9 cellular contexts compared by ENCODE assay signal in genomic region chr6:52087498-52087999, GRCh38. TPM values are rescaled to one million over a fixed set of nuclear protein-coding genes. Genes with fewer than 3 reads are reported as not detected.
DNase-seq lines count a peak whose midpoint lies in the region; ATAC-seq and TF ChIP-seq lines count a peak whose summit lies in the region.
"Had no signal": no experiment of that assay in that cellular context is flagged by ENCODE, and none has a peak within 500 bp of the region (broad histone marks: within the 10 kb centered on the region; RNA-seq: fewer than 3 reads in every experiment).

A gene with protein sequence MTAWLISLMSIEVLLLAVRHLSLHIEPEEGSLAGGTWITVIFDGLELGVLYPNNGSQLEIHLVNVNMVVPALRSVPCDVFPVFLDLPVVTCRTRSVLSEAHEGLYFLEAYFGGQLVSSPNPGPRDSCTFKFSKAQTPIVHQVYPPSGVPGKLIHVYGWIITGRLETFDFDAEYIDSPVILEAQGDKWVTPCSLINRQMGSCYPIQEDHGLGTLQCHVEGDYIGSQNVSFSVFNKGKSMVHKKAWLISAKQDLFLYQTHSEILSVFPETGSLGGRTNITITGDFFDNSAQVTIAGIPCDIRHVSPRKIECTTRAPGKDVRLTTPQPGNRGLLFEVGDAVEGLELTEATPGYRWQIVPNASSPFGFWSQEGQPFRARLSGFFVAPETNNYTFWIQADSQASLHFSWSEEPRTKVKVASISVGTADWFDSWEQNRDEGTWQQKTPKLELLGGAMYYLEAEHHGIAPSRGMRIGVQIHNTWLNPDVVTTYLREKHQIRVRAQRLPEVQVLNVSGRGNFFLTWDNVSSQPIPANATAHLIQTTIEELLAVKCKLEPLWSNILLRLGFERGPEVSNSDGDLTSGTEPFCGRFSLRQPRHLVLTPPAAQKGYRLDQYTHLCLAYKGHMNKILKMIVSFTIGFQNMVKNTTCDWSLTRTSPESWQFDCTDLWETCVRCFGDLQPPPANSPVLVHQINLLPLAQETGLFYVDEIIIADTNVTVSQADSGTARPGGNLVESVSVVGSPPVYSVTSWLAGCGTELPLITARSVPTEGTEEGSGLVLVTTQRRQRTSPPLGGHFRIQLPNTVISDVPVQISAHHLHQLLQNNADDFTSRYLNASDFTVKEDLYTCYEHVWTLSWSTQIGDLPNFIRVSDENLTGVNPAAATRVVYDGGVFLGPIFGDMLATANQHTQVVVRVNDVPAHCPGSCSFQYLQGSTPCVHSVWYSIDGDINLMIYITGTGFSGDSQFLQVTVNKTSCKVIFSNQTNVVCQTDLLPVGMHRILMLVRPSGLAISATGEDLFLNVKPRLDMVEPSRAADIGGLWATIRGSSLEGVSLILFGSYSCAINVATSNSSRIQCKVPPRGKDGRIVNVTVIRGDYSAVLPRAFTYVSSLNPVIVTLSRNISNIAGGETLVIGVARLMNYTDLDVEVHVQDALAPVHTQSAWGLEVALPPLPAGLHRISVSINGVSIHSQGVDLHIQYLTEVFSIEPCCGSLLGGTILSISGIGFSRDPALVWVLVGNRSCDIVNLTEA (N-terminal part only) (minus strand): TSS chr6:52087613. CDS start chr6:52084933, 2,680 bp downstream.

- peaks cover 1% of the 10 kb centered on the region; the same call in 1 of the 2 replicates for H3K36me3 ChIP-seq in Caco-2 (ENCODE audit: control insufficient read depth, insufficient read depth, low read length)
- H3K36me3 ChIP-seq in right lobe of liver: no peaks in the 10 kb centered on the region
- H3K36me3 ChIP-seq in vagina: no peaks in the 10 kb centered on the region

- WGBS in right lobe of liver (ENCODE audit: insufficient coverage, low coverage, low lambda C conversion rate, missing lambda C conversion rate): 8% methylated on average over 7 of the region's 7 CpGs

- H3K27me3 Mint-ChIP-seq in Caco-2 (ENCODE audit: insufficient read depth, unreplicated experiment): no peaks in the 10 kb centered on the region
- H3K27me3 Mint-ChIP-seq in HFFc6 (ENCODE audit: insufficient read depth): peaks cover 4% of the 10 kb centered on the region
- peaks cover 2% of the 10 kb centered on the region for H3K27me3 Mint-ChIP-seq in activated naive CD4-positive, alpha-beta T cell treated with anti-CD3 and anti-CD28 coated beads for 36 hours (ENCODE audit: low read depth)

- DNase-seq in Caco-2 (peak; percentile 78 to 79), HFFc6 (no peak), right lobe of liver (peak in 1 of 3 donors; percentile 59), vagina (ENCODE audit: extremely low spot score in 2 of 2) (no peak)
- no peak for DNase-seq in activated naive CD4-positive, alpha-beta T cell treated with anti-CD3 and anti-CD28 coated beads for 36 hours

- CTCF ChIA-PET in Caco-2 (lab: Charles Lee): interaction anchor here (0.5 to 1.0 kb wide), 3 partner anchors 10 to 63 kb away, joined by 3 read pairs; no protein-coding TSS in a partner anchor
- CTCF ChIA-PET in activated naive CD4-positive, alpha-beta T cell treated with anti-CD3 and anti-CD28 coated beads for 36 hours (lab: Charles Lee): no interaction called here

- peak within 1 kb of the TSS; percentile 76 for H3K4me3 Mint-ChIP-seq in Caco-2 (ENCODE audit: unreplicated experiment)
- no peak within 1 kb of the TSS for H3K4me3 Mint-ChIP-seq in HFFc6
- H3K4me3 Mint-ChIP-seq in activated naive CD4-positive, alpha-beta T cell treated with anti-CD3 and anti-CD28 coated beads for 36 hours: no peak within 1 kb of the TSS

- POLR2A ChIA-PET in Caco-2 (lab: Charles Lee): no interaction called here

- BruUV-seq in Caco-2 (replicated peaks; lab: Mats Ljungman, UMichigan): no TSS peak

- H3K9me3 Mint-ChIP-seq in Caco-2 (ENCODE audit: unreplicated experiment): no peaks in the 10 kb centered on the region
- H3K9me3 Mint-ChIP-seq in HFFc6: no peaks in the 10 kb centered on the region
- no peaks in the 10 kb centered on the region for H3K9me3 Mint-ChIP-seq in activated naive CD4-positive, alpha-beta T cell treated with anti-CD3 and anti-CD28 coated beads for 36 hours

- peak; percentile 90 to 94 (median 92) for ATAC-seq in right lobe of liver
- no peak for ATAC-seq in GM19467 (IDR thresholded peaks at IDR 0.05; ENCODE audit: unreplicated experiment)
- no peak for ATAC-seq in HG03442 (IDR thresholded peaks at IDR 0.05; ENCODE audit: unreplicated experiment)

- peak; percentile 53 to 72 for TF ChIP-seq CTCF in Caco-2 (IDR thresholded peaks at IDR 0.05; ENCODE audit: insufficient read depth in 1 of 2, low read depth in 1 of 2, low read length in 1 of 2, severe bottlenecking in 1 of 2, unreplicated experiment in 1 of 2)
- peak; percentile 66 for TF ChIP-seq CTCF in HFFc6 (IDR thresholded peaks at IDR 0.05)
- peak; percentile 21; the same call in 1 of the 2 replicates for TF ChIP-seq CTCF in WI38 (IDR thresholded peaks at IDR 0.05; ENCODE audit: low read depth, low read length)
- TF ChIP-seq CTCF in right lobe of liver (IDR thresholded peaks at IDR 0.05): peak; percentile 45 to 67 (median 62)
- no peak for TF ChIP-seq CTCF in vagina (IDR thresholded peaks at IDR 0.05)

- H3K4me1 Mint-ChIP-seq in Caco-2 (ENCODE audit: low read depth, unreplicated experiment) (peaks cover 13% of the 10 kb centered on the region), HFFc6 (ENCODE audit: low read depth) (no peaks in the 10 kb centered on the region)
- H3K4me1 Mint-ChIP-seq in activated naive CD4-positive, alpha-beta T cell treated with anti-CD3 and anti-CD28 coated beads for 36 hours (ENCODE audit: low read depth): no peaks in the 10 kb centered on the region

- intact Hi-C loops in Caco-2 (cut with micrococcal nuclease; ENCODE audit: unreplicated experiment): loop anchor here (1.0 to 2.0 kb wide), 6 partner anchors 24 to 147 kb away; no protein-coding TSS in a partner anchor
- intact Hi-C loops in right lobe of liver (cut with DNase I): no loop called here
- intact Hi-C loops in vagina (cut with DNase I): no loop called here
- intact Hi-C loops in activated naive CD4-positive, alpha-beta T cell treated with anti-CD3 and anti-CD28 coated beads for 36 hours (cut with micrococcal nuclease): loop anchor here (1.0 to 2.0 kb wide), 2 partner anchors 75 to 176 kb away; no protein-coding TSS in a partner anchor

- H3K27ac ChIP-seq in right lobe of liver (peak within 1 kb of the TSS; percentile 44 to 70 (median 56)), vagina (no peak within 1 kb of the TSS)

- H3K4me1 ChIP-seq in Caco-2 (peaks cover 7% of the 10 kb centered on the region; the same call in 1 of the 2 replicates), right lobe of liver (peaks cover 0 to 12% (median 0%) of the 10 kb centered on the region in 4 donors), vagina (no peaks in the 10 kb centered on the region)

- H3K4me3 ChIP-seq in Caco-2 (ENCODE audit: low read depth, low read length): peak within 1 kb of the TSS; percentile 43
- no peak within 1 kb of the TSS for H3K4me3 ChIP-seq in WI38 (ENCODE audit: low read depth, low read length)
- H3K4me3 ChIP-seq in right lobe of liver: peak within 1 kb of the TSS in 2 of 3 donors; percentile 39 to 50
- no peak within 1 kb of the TSS for H3K4me3 ChIP-seq in vagina

- H3K36me3 Mint-ChIP-seq in Caco-2 (ENCODE audit: insufficient read depth, unreplicated experiment): no peaks in the 10 kb centered on the region
- H3K36me3 Mint-ChIP-seq in HFFc6 (ENCODE audit: low read depth): no peaks in the 10 kb centered on the region
- no peaks in the 10 kb centered on the region for H3K36me3 Mint-ChIP-seq in activated naive CD4-positive, alpha-beta T cell treated with anti-CD3 and anti-CD28 coated beads for 36 hours (ENCODE audit: low read depth)

- peak; percentile 28 for TF ChIP-seq POLR2A in right lobe of liver (IDR thresholded peaks at IDR 0.05)
- no peak for TF ChIP-seq POLR2A in vagina (IDR thresholded peaks at IDR 0.05)

- H3K9me3 ChIP-seq in Caco-2: no peaks in the 10 kb centered on the region
- H3K9me3 ChIP-seq in right lobe of liver: no peaks in the 10 kb centered on the region
- H3K9me3 ChIP-seq in vagina: no peaks in the 10 kb centered on the region

- H3K27ac Mint-ChIP-seq in Caco-2 (ENCODE audit: unreplicated experiment) (peak within 1 kb of the TSS; percentile 58), HFFc6 (no peak within 1 kb of the TSS)
- no peak within 1 kb of the TSS for H3K27ac Mint-ChIP-seq in activated naive CD4-positive, alpha-beta T cell treated with anti-CD3 and anti-CD28 coated beads for 36 hours

- H3K27me3 ChIP-seq in Caco-2 (replicated peaks; ENCODE audit: control insufficient read depth, insufficient read depth, low read length): no peaks in the 10 kb centered on the region
- H3K27me3 ChIP-seq in right lobe of liver: no peaks in the 10 kb centered on the region
- no peaks in the 10 kb centered on the region for H3K27me3 ChIP-seq in vagina

RNA-seq across cellular contexts. Expression of the gene that starts here (rescaled TPM):
- 2.7 and 3.3 TPM in 2 replicates for total RNA-seq in Caco-2 (2022)
- not detected for total RNA-seq in HFFc6 (2021; fragmentation: NEBNext Ultra II Directional; extraction: Animal tissue kit (Norgen Biotek cat#: 25700))
- total RNA-seq in right lobe of liver: 1 to 10 TPM; 1.2 to 3.0 (median 2.3) TPM
- 0.49 TPM for total RNA-seq in vagina
- not detected for total RNA-seq in activated naive CD4-positive, alpha-beta T cell treated with anti-CD3 and anti-CD28 coated beads for 36 hours
- total RNA-seq: dermis microvascular lymphatic vessel endothelial cell had no signal

Comparison
In these comparisons a context has a peak if more than half of its experiments do, and no peak if none do; other contexts are left out.
1. DNase-seq: peak in Caco-2 (2 of 2); none in HFFc6 (single experiment), vagina (0 of 2) and activated naive CD4-positive, alpha-beta T cell treated with anti-CD3 and anti-CD28 coated beads for 36 hours (single experiment).
2. H3K4me3 ChIP-seq: peak in Caco-2 (single experiment) and right lobe of liver (2 of 3); none in WI38 (single experiment) and vagina (0 of 2).
3. CTCF ChIP-seq: peak in Caco-2 (2 of 2), HFFc6 (single experiment), WI38 (single experiment) and right lobe of liver (4 of 4); none in vagina (0 of 3).
4. ATAC-seq: peak in right lobe of liver (4 of 4); none in GM19467 (single experiment) and HG03442 (single experiment).
5. intact Hi-C loops: an anchor here in Caco-2 (1.0 to 2.0 kb wide) and activated naive CD4-positive, alpha-beta T cell treated with anti-CD3 and anti-CD28 coated beads for 36 hours (1.0 to 2.0 kb wide); none called in right lobe of liver and vagina.